17 cellular contexts compared by ENCODE assay signal in the genomic region with DNA sequence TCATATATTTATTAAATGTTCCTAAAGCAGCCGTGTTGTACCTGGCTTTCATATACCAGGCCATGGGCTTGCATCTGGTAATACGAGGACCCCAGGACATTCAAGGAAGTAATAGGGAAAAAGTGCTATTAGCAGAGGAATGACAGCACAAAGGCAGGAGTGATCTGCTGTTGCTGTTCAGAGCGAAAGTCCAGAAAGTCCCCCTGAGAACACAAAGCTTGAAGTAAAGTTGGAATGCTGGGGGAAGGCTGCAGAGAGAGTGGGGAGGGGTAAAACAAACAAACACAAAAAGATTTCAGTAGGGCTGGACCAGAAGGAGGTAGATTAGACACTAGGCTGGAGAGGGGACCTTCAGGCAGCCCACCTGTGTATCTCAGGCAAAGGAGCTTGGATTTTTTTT.
A peak's percentile ranks its signal among the peaks of the same experiment; 100 is the strongest.
DNase-seq lines count a peak whose midpoint lies in the region; ATAC-seq and TF ChIP-seq lines count a peak whose summit lies in the region.
"Had no signal": no experiment of that assay in that cellular context is flagged by ENCODE, and none has a peak within 500 bp of the region (broad histone marks: within the 10 kb centered on the region; RNA-seq: fewer than 3 reads in every experiment).

No MANE protein-coding gene starts in this region.

- H3K4me1 Mint-ChIP-seq in Caco-2 (ENCODE audit: low read depth, unreplicated experiment) (peaks cover 15% of the 10 kb centered on the region), H9 (peaks cover 0 to 8% of the 10 kb centered on the region in 2 experiments; a peak in 1 of 4 replicates), neural progenitor cell (peaks cover 5% of the 10 kb centered on the region)

- POLR2A ChIA-PET in Caco-2 (lab: Charles Lee) = no interaction called here

- H2BK120ac ChIP-seq in H9 (ENCODE audit: low read depth, low read length, poor library complexity, severe bottlenecking) = no peak overlapping the region

- H2AK5ac ChIP-seq in H9 (ENCODE audit: insufficient read length, low read length) = no peak overlapping the region

- intact Hi-C loops in Caco-2 (cut with micrococcal nuclease; ENCODE audit: unreplicated experiment) = no loop called here

- CTCF ChIA-PET in Caco-2 (lab: Charles Lee) = interaction anchor here (0.5 to 1.0 kb wide), 2 partner anchors 75 to 192 kb away, joined by 3 to 4 read pairs; no protein-coding TSS in a partner anchor

- H3K56ac ChIP-seq in H9 (ENCODE audit: insufficient read length, low read depth, low read length) = no peak overlapping the region

- no peaks in the 10 kb centered on the region for H3K36me3 ChIP-seq in Caco-2 (ENCODE audit: control insufficient read depth, insufficient read depth, low read length)
- no peaks in the 10 kb centered on the region for H3K36me3 ChIP-seq in neural progenitor cell

- no peaks in the 10 kb centered on the region for H3K79me1 ChIP-seq in H9 (ENCODE audit: insufficient read depth, low read depth, low read length, poor library complexity, severe bottlenecking)

- H3K9me3 Mint-ChIP-seq in Caco-2 (ENCODE audit: unreplicated experiment) = no peaks in the 10 kb centered on the region
- no peaks in the 10 kb centered on the region for H3K9me3 Mint-ChIP-seq in H9
- H3K9me3 Mint-ChIP-seq in neural progenitor cell = no peaks in the 10 kb centered on the region
- H3K9me3 Mint-ChIP-seq: GM23338 had no signal

- no CpG with 5 or more reads among the region's 3 CpGs for WGBS in H9 (ENCODE audit: extremely low coverage, insufficient read length, low lambda C conversion rate)

- ATAC-seq in HG03025 (IDR thresholded peaks at IDR 0.05; ENCODE audit: low FRiP score, unreplicated experiment) (no peak), GM21786 (IDR thresholded peaks at IDR 0.05; ENCODE audit: unreplicated experiment) (no peak)
- ATAC-seq: GM12878, GM23338 had no signal

- no peaks in the 10 kb centered on the region for H4K20me1 ChIP-seq in H9 (ENCODE audit: control insufficient read depth, insufficient read depth, insufficient read length)
- H4K20me1 ChIP-seq in neural progenitor cell (ENCODE audit: low read depth) = no peaks in the 10 kb centered on the region

- BruUV-seq in Caco-2 (replicated peaks; lab: Mats Ljungman, UMichigan) = no TSS peak

- no peaks in the 10 kb centered on the region for H3K27me3 ChIP-seq in Caco-2 (replicated peaks; ENCODE audit: control insufficient read depth, insufficient read depth, low read length)
- no peaks in the 10 kb centered on the region for H3K27me3 ChIP-seq in H9 (ENCODE audit: insufficient read depth, low read length)
- H3K27me3 ChIP-seq in neural progenitor cell = no peaks in the 10 kb centered on the region

- H3K9ac ChIP-seq in H9 (ENCODE audit: extremely low read depth, insufficient read length, low read length) = no peak overlapping the region
- no peak overlapping the region for H3K9ac ChIP-seq in neural progenitor cell

- no peak overlapping the region for H4K91ac ChIP-seq in H9 (ENCODE audit: insufficient read length, low read depth, low read length)

- H3T11ph ChIP-seq in H9 (ENCODE audit: low read length) = no peak overlapping the region

- H3K27me3 Mint-ChIP-seq in Caco-2 (ENCODE audit: insufficient read depth, unreplicated experiment) (no peaks in the 10 kb centered on the region), H9 (ENCODE audit: low read depth) (no peaks in the 10 kb centered on the region), neural progenitor cell (ENCODE audit: insufficient read depth, low read depth) (no peaks in the 10 kb centered on the region)
- H3K27me3 Mint-ChIP-seq: CD4-positive, alpha-beta memory T cell had no signal

- H3K36me3 Mint-ChIP-seq in Caco-2 (ENCODE audit: insufficient read depth, unreplicated experiment) (no peaks in the 10 kb centered on the region), H9 (ENCODE audit: insufficient read depth in 1 of 3, low read depth in 3 of 3) (no peaks in the 10 kb centered on the region), neural progenitor cell (peaks cover 5% of the 10 kb centered on the region)

- no peak overlapping the region for H3K14ac ChIP-seq in H9 (ENCODE audit: insufficient read depth, low read length)

- H2AFZ ChIP-seq in H9 (ENCODE audit: low read length) (no peak overlapping the region), neural progenitor cell (replicated peaks) (no peak overlapping the region)
- H2AFZ ChIP-seq: GM23338 had no signal

- no peaks in the 10 kb centered on the region for H3K9me3 ChIP-seq in Caco-2
- H3K9me3 ChIP-seq in H9 (ENCODE audit: control insufficient read depth, low read depth, low read length) = no peaks in the 10 kb centered on the region
- no peaks in the 10 kb centered on the region for H3K9me3 ChIP-seq in neural progenitor cell (ENCODE audit: low read depth)

- no peak overlapping the region for H2BK15ac ChIP-seq in H9 (ENCODE audit: low read depth, low read length)

- H3K23me2 ChIP-seq in H9 (ENCODE audit: insufficient read length, low read depth, low read length, poor library complexity, severe bottlenecking) = no peaks in the 10 kb centered on the region

- no peak overlapping the region for H3K4me3 Mint-ChIP-seq in Caco-2 (ENCODE audit: unreplicated experiment)
- no peak overlapping the region for H3K4me3 Mint-ChIP-seq in H9
- H3K4me3 Mint-ChIP-seq in neural progenitor cell = no peak overlapping the region
- H3K4me3 Mint-ChIP-seq: CD4-positive, alpha-beta memory T cell; GM23338 had no signal

- H3K4me2 ChIP-seq in H9 (ENCODE audit: insufficient read depth, insufficient read length, low read length) (no peak overlapping the region), neural progenitor cell (peak overlapping the region; percentile 2)
- H3K4me2 ChIP-seq: GM23338 had no signal

- H3K18ac ChIP-seq in H9 (ENCODE audit: insufficient read length, low read depth, low read length) = no peak overlapping the region

- no peak overlapping the region for H2BK5ac ChIP-seq in H9 (ENCODE audit: insufficient read length, low read length)

- H3K23ac ChIP-seq in H9 (ENCODE audit: insufficient read length, low read depth, low read length) = no peak overlapping the region

- no peak overlapping the region for H2BK20ac ChIP-seq in H9 (ENCODE audit: low read depth, low read length, poor library complexity, severe bottlenecking)

- 0 out of 2 replicates have a peak, but pooled peaks cover under 1% of the 10 kb centered on the region for H3K79me2 ChIP-seq in H9 (ENCODE audit: insufficient read depth, low read length)
- H3K79me2 ChIP-seq in neural progenitor cell (ENCODE audit: low read depth) = no peaks in the 10 kb centered on the region

- TF ChIP-seq CTCF in Caco-2 (IDR thresholded peaks at IDR 0.05; ENCODE audit: insufficient read depth in 1 of 2, low read depth in 1 of 2, low read length in 1 of 2, severe bottlenecking in 1 of 2, unreplicated experiment in 1 of 2) (no peak), H9 (conservative IDR thresholded peaks at IDR 0.05) (no peak), neural progenitor cell (IDR thresholded peaks at IDR 0.05) (no peak)

- H3K27ac Mint-ChIP-seq in Caco-2 (ENCODE audit: unreplicated experiment) = peak overlapping the region; percentile 82
- peak overlapping the region in 2 of 3 experiments; percentile 9 to 65; a peak in 2 of 7 replicates for H3K27ac Mint-ChIP-seq in H9
- peak overlapping the region; percentile 26 for H3K27ac Mint-ChIP-seq in neural progenitor cell
- H3K27ac Mint-ChIP-seq: CD4-positive, alpha-beta memory T cell; GM23338 had no signal

- H3K4ac ChIP-seq in H9 (ENCODE audit: low read depth, low read length) = no peak overlapping the region

- H3F3A ChIP-seq in neural progenitor cell (ENCODE audit: low read depth) = peaks cover 5% of the 10 kb centered on the region

- H3K4me1 ChIP-seq in Caco-2 (peaks cover 13% of the 10 kb centered on the region; the same call in 1 of the 2 replicates), H9 (ENCODE audit: insufficient read depth, low read length) (no peaks in the 10 kb centered on the region), neural progenitor cell (peaks cover 17% of the 10 kb centered on the region)

- DNase-seq in Caco-2 (peak; percentile 18 to 45), H9 (no peak), left kidney (ENCODE audit: low read depth, low spot score) (peak; percentile 30), neural progenitor cell (ENCODE audit: low spot score) (peak; percentile 16), GOT3 (lab: John Stamatoyannopoulos, UW) (no peak)
- no peak for DNase-seq in activated CD8-positive, alpha-beta memory T cell treated with anti-CD3 and anti-CD28 coated beads for 24 hours
- DNase-seq: C1 segment of cervical spinal cord; CD4-positive, alpha-beta memory T cell; COR-L47; DMS153; DND-41; GDM1; HCEC 1CT had no signal

- no peak overlapping the region for H4K5ac ChIP-seq in H9 (ENCODE audit: insufficient read length, low read depth, low read length)

- no peak overlapping the region for H2BK12ac ChIP-seq in H9 (ENCODE audit: insufficient read length, low read depth, low read length)

- H3K27ac ChIP-seq in H9 (ENCODE audit: insufficient read length, low read depth, low read length) (no peak overlapping the region), neural progenitor cell (no peak overlapping the region)

- no peak overlapping the region for H4K8ac ChIP-seq in H9 (replicated peaks; ENCODE audit: insufficient read length, low read depth, low read length)

- H3K4me3 ChIP-seq in Caco-2 (ENCODE audit: low read depth, low read length) (no peak overlapping the region), neural progenitor cell (no peak overlapping the region)
- H3K4me3 ChIP-seq: GM12878, GM23338 had no signal

Comparison
In these comparisons a context has a peak if more than half of its experiments do, and no peak if none do; other contexts are left out.
1. DNase-seq: peak in Caco-2 (2 of 2), left kidney (single experiment) and neural progenitor cell (single experiment); none in H9 (single experiment), activated CD8-positive, alpha-beta memory T cell treated with anti-CD3 and anti-CD28 coated beads for 24 hours (single experiment) and GOT3 (single experiment).
2. H3K27ac Mint-ChIP-seq: peak in every context shown above with its lines; median percentile 82 in Caco-2; 37 in H9; 26 in neural progenitor cell.